Comparison of ENCODE assay signal across 8 cellular contexts in the genomic region with DNA sequence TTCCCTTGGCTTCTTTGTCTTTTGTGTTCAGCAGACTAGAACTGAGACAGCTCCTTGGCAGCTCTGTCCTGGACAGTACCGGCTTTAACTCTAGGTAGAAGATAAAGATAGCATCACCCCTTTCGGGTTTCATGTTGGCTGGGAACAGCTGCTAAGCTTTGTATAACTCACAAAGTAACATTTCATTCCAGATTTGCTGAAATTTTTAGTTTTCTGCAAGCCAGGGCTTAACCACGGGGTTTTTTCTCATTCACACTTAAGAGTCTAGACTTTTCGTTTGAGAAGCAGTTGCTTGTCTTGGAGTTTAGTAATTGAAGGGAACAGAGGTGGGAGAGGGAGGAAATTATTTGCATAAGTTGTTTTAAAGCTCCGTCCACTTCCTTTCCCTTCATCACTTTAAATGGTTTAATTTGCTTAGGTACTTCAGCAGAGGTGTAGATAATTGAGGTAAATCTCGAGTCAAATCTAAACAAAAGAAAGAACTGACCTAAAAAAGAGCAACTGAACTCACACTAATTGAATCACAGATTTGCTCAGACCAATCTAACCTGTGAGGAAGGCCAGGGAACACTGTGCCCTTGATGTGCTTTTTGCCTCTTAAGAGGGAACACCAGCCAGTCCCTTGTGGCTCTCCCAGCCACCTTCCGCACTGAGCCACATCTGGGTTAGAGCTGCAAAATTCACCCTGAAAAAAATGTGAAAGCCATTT. TPM values are rescaled to one million over a fixed set of nuclear protein-coding genes. Genes with fewer than 3 reads are reported as not detected.
DNase-seq lines count a peak whose midpoint lies in the region; ATAC-seq and TF ChIP-seq lines count a peak whose summit lies in the region.

No MANE protein-coding gene starts in this region.

- H3K4me1 ChIP-seq in BLaER1, result peaks cover 85% of the 10 kb centered on the region
- H3K4me1 ChIP-seq in heart left ventricle, result peaks cover 7 to 93% (median 64%) of the 10 kb centered on the region in 12 donors

- ATAC-seq in GM19452 (IDR thresholded peaks at IDR 0.05; ENCODE audit: unreplicated experiment) (peak; percentile 35), heart left ventricle (peak in 3 of 4 donors; percentile 35 to 37 (median 35))
- ATAC-seq in effector memory CD8-positive, alpha-beta T cell (replicated peaks), result no peak

- peaks cover 5% of the 10 kb centered on the region for H3K36me3 Mint-ChIP-seq in effector memory CD8-positive, alpha-beta T cell (ENCODE audit: insufficient read depth)

- H3K9me3 ChIP-seq in BLaER1, result no peaks in the 10 kb centered on the region
- no peaks in the 10 kb centered on the region for H3K9me3 ChIP-seq in heart left ventricle

- H3K4me2 ChIP-seq in BLaER1, result peak overlapping the region; percentile 64

- H3K27me3 ChIP-seq in BLaER1, result no peaks in the 10 kb centered on the region
- no peaks in the 10 kb centered on the region for H3K27me3 ChIP-seq in HL-60 (ENCODE audit: insufficient read depth, poor library complexity, severe bottlenecking)
- H3K27me3 ChIP-seq in heart left ventricle, result no peaks in the 10 kb centered on the region

- DNase-seq in HL-60 (ENCODE audit: low read depth in 1 of 2, low spot score in 1 of 2), result no peak
- no peak for DNase-seq in heart left ventricle
- DNase-seq in NCI-H510A treated with DMSO at 0.1 percent for 48 hours (lab: John Stamatoyannopoulos, UW), result no peak
- DNase-seq in NK-92 (lab: John Stamatoyannopoulos, UW; ENCODE audit: unreplicated experiment), result no peak
- DNase-seq in UCSD-AML1 (lab: John Stamatoyannopoulos, UW; ENCODE audit: unreplicated experiment), result no peak
- DNase-seq in effector memory CD8-positive, alpha-beta T cell, result no peak

- no peak for TF ChIP-seq CTCF in HL-60 (IDR thresholded peaks at IDR 0.05; ENCODE audit: insufficient read depth, low read length)
- TF ChIP-seq CTCF in heart left ventricle (IDR thresholded peaks at IDR 0.05), result no peak

- H3K36me3 ChIP-seq in BLaER1 (peaks cover 10% of the 10 kb centered on the region; the same call in 1 of the 2 replicates), heart left ventricle (no peaks in the 10 kb centered on the region)

- H3K27ac ChIP-seq in BLaER1 (peak overlapping the region; percentile 50; the same call in 1 of the 2 replicates), HL-60 (replicated peaks) (peak overlapping the region; percentile 85), heart left ventricle (peak overlapping the region in 7 of 12 donors; percentile 6 to 65 (median 39))

- WGBS in heart left ventricle, 4 donors, result 42 to 46% (median 45%) methylated on average over 7 of the region's 7 CpGs

- no peak overlapping the region for H3K4me3 Mint-ChIP-seq in effector memory CD8-positive, alpha-beta T cell

- H3K9ac ChIP-seq in BLaER1, result peak overlapping the region; percentile 51

- H3K9me3 Mint-ChIP-seq in effector memory CD8-positive, alpha-beta T cell, result no peaks in the 10 kb centered on the region

- H3K4me1 Mint-ChIP-seq in effector memory CD8-positive, alpha-beta T cell (ENCODE audit: low read depth in 2 of 2), result peaks cover 52 to 73% of the 10 kb centered on the region in 2 donors

- H4K20me1 ChIP-seq in BLaER1, result peaks cover 100% of the 10 kb centered on the region

- no peak for TF ChIP-seq POLR2A in heart left ventricle (IDR thresholded peaks at IDR 0.05)

- H3K4me3 ChIP-seq in BLaER1 (no peak overlapping the region), HL-60 (replicated peaks; ENCODE audit: insufficient read depth, low read length) (no peak overlapping the region), heart left ventricle (no peak overlapping the region)

- no peaks in the 10 kb centered on the region for H3K27me3 Mint-ChIP-seq in effector memory CD8-positive, alpha-beta T cell

- H3K27ac Mint-ChIP-seq in effector memory CD8-positive, alpha-beta T cell, result peak overlapping the region in 1 of 2 donors; percentile 11

- intact Hi-C loops in heart left ventricle (cut with DNase I), result no loop called here

RNA-seq across cellular contexts. Expression of a gene that starts 48.3 kb away (rescaled TPM):
- 10 to 100 TPM; 28.6 to 49.4 (median 40.1) TPM for total RNA-seq in heart left ventricle
- polyA plus RNA-seq in heart left ventricle, result 1 to 10 TPM; 8.7 to 9.1 TPM
